Comparison of ENCODE assay signal across 23 cellular contexts in genomic region chr21:46131721-46132651, GRCh38. TPM values are rescaled to one million over a fixed set of nuclear protein-coding genes. Genes with fewer than 3 reads are reported as not detected.
DNase-seq lines count a peak whose midpoint lies in the region; ATAC-seq, FAIRE-seq and TF ChIP-seq lines count a peak whose summit lies in the region.
"Had no signal": no experiment of that assay in that cellular context is flagged by ENCODE, and none has a peak within 500 bp of the region (broad histone marks: within the 10 kb centered on the region; RNA-seq: fewer than 3 reads in every experiment).

No MANE protein-coding gene starts in this region.

- no peak overlapping the region for H4K8ac ChIP-seq in IMR-90 (ENCODE audit: low read depth in 2 of 2, low read length in 2 of 2)
- no peak overlapping the region for H4K8ac ChIP-seq in H1 (ENCODE audit: extremely low read depth, insufficient read depth, low read length)

- H3K14ac ChIP-seq in IMR-90 (replicated peaks; ENCODE audit: low read depth, low read length) (no peak overlapping the region), H1 (ENCODE audit: insufficient read length) (no peak overlapping the region)

- no peak for DNase-seq in IMR-90
- no peak for DNase-seq in H1 (ENCODE audit: low read depth in 1 of 2, low spot score in 2 of 2)
- DNase-seq in left lung = peak in 1 of 2 donors; percentile 81
- DNase-seq in psoas muscle = peak; percentile 18 to 48
- DNase-seq in OCI-M2 (lab: John Stamatoyannopoulos, UW; ENCODE audit: unreplicated experiment) = no peak
- no peak for DNase-seq in activated CD4-positive, alpha-beta T cell treated with anti-CD3 and anti-CD28 coated beads for 48 hours
- no peak for DNase-seq in NCI-H2171 treated with DMSO at 0.1 percent for 48 hours (lab: John Stamatoyannopoulos, UW)
- DNase-seq: Calu3, DMS53, EL, GOT3, KBM-7, NCI-H1105, NCI-H187, NCI-H2107, NCI-H2227 treated with DMSO at 0.1 percent for 48 hours, NCI-H524 had no signal

- H3K9me3 ChIP-seq in IMR-90 (ENCODE audit: control insufficient read depth, insufficient read depth, low read length) (no peaks in the 10 kb centered on the region), H1 (ENCODE audit: insufficient read depth in 2 of 2, low read depth in 1 of 2, low read length in 1 of 2) (no peaks in the 10 kb centered on the region; a peak in 1 of 4 replicates), left lung (no peaks in the 10 kb centered on the region), psoas muscle (no peaks in the 10 kb centered on the region)
- H3K9me3 ChIP-seq: BLaER1 treated with 17β-estradiol and CSF1 and Interleukin-3, amounts not matched to agents 10 nM and 100 nM had no signal

- H3K18ac ChIP-seq in IMR-90 (ENCODE audit: low read depth, low read length) = no peak overlapping the region
- no peak overlapping the region for H3K18ac ChIP-seq in H1 (ENCODE audit: extremely low read depth, low read length)

- H3K4me2 ChIP-seq in IMR-90 (ENCODE audit: low read depth, low read length) (no peak overlapping the region), H1 (ENCODE audit: insufficient read depth in 1 of 2, low read depth in 2 of 2, low read length in 2 of 2) (no peak overlapping the region)
- H3K4me2 ChIP-seq: BLaER1 treated with 17β-estradiol and CSF1 and Interleukin-3, amounts not matched to agents 10 nM and 100 nM had no signal

- H2BK20ac ChIP-seq in IMR-90 (ENCODE audit: low read depth, low read length) = no peak overlapping the region
- no peak overlapping the region for H2BK20ac ChIP-seq in H1 (ENCODE audit: low read length)

- H2BK12ac ChIP-seq in H1 (ENCODE audit: low read depth, low read length) = peak overlapping the region; percentile 75; the same call in 1 of the 2 replicates

- TF ChIP-seq EP300 in H1 (IDR thresholded peaks at IDR 0.05; ENCODE audit: borderline replicate concordance in 1 of 2, low read depth in 2 of 2, low read length in 2 of 2) = no peak

- no peak overlapping the region for H3K4ac ChIP-seq in IMR-90 (ENCODE audit: low read depth, low read length)
- no peak overlapping the region for H3K4ac ChIP-seq in H1 (replicated peaks; ENCODE audit: insufficient read length, low read depth, low read length)

- peaks cover 6% of the 10 kb centered on the region; the same call in 1 of the 2 replicates for H3K9me1 ChIP-seq in IMR-90 (ENCODE audit: insufficient read depth, low read length)

- TF ChIP-seq RAD21 in IMR-90 (IDR thresholded peaks at IDR 0.05; ENCODE audit: low read length) (no peak), H1 (IDR thresholded peaks at IDR 0.05 in 1 of 2, conservative IDR thresholded peaks at IDR 0.05 in 1 of 2; ENCODE audit: low read depth in 2 of 2, low read length in 2 of 2) (no peak)

- H2BK15ac ChIP-seq in IMR-90 (ENCODE audit: low read depth, low read length) (no peak overlapping the region), H1 (ENCODE audit: low read length) (no peak overlapping the region)

- peak overlapping the region; percentile 5 for H2AK9ac ChIP-seq in IMR-90 (replicated peaks; ENCODE audit: low read depth, low read length, poor library complexity)

- CTCF ChIA-PET in IMR-90 (lab: Yijun Ruan, JAX) = no interaction called here
- CTCF ChIA-PET in H1 (lab: Charles Lee; ENCODE audit: partially characterized antibody) = interaction anchor here (0.5 kb wide), 1 partner anchor 195 kb away, joined by 3 read pairs; no protein-coding TSS in a partner anchor

- H2BK120ac ChIP-seq in IMR-90 (ENCODE audit: low read depth, low read length) = no peak overlapping the region
- no peak overlapping the region for H2BK120ac ChIP-seq in H1 (replicated peaks; ENCODE audit: low read depth, low read length)

- TF ChIP-seq CTCF in IMR-90 (conservative IDR thresholded peaks at IDR 0.05; ENCODE audit: low read depth, low read length) = no peak
- TF ChIP-seq CTCF in H1 (IDR thresholded peaks at IDR 0.05; ENCODE audit: control extremely low read depth in 1 of 3, insufficient read depth in 1 of 3, low read depth in 1 of 3, low read length in 3 of 3) = no peak
- TF ChIP-seq CTCF in left lung (IDR thresholded peaks at IDR 0.05) = no peak
- no peak for TF ChIP-seq CTCF in psoas muscle (IDR thresholded peaks at IDR 0.05)

- H4K91ac ChIP-seq in IMR-90 (ENCODE audit: insufficient read depth, low read depth, low read length) = no peak overlapping the region
- H4K91ac ChIP-seq in H1 (replicated peaks; ENCODE audit: insufficient read length, low read length) = no peak overlapping the region

- 93% methylated on average over 57 of the region's 89 CpGs; no CpG with 5 or more reads in 1 of the 2 experiments for WGBS in IMR-90 (ENCODE audit: extremely low coverage in 2 of 2, insufficient read length in 1 of 2), 2 experiments
- 95% methylated on average over 72 of the region's 89 CpGs; no CpG with 5 or more reads in 1 of the 2 experiments for WGBS in H1 (ENCODE audit: extremely low coverage in 1 of 2, insufficient coverage in 1 of 2, insufficient read length in 1 of 2, insufficient replicate concordance in 2 of 2, low coverage in 1 of 2, low lambda C conversion rate in 2 of 2, missing lambda C conversion rate in 1 of 2), 2 experiments
- WGBS in psoas muscle, 3 donors = 91 to 92% (median 91%) methylated on average over 86 to 89 of the region's 89 CpGs

- H3K4me1 ChIP-seq in IMR-90 (ENCODE audit: control insufficient read depth, insufficient read depth, low read length) = no peaks in the 10 kb centered on the region
- H3K4me1 ChIP-seq in H1 (replicated peaks in 1 of 4; ENCODE audit: control insufficient read depth in 3 of 4, insufficient read depth in 4 of 4, low read length in 3 of 4) = peaks cover 0 to 16% (median 0%) of the 10 kb centered on the region in 4 experiments; a peak in 2 of 7 replicates
- no peaks in the 10 kb centered on the region for H3K4me1 ChIP-seq in left lung
- no peaks in the 10 kb centered on the region for H3K4me1 ChIP-seq in psoas muscle

- POLR2A ChIA-PET in IMR-90 (lab: Charles Lee; ENCODE audit: unreplicated experiment) (no interaction called here), H1 (lab: Charles Lee; ENCODE audit: partially characterized antibody) (interaction anchor here (0.8 to 1.5 kb wide), 3 partner anchors 22 to 152 kb away, joined by 3 to 5 read pairs (median 4); no protein-coding TSS in a partner anchor)

- TF ChIP-seq POLR2A in IMR-90 (IDR thresholded peaks at IDR 0.05; ENCODE audit: low read depth, low read length) = no peak
- TF ChIP-seq POLR2A in H1 (IDR thresholded peaks at IDR 0.05; ENCODE audit: control extremely low read depth in 1 of 2, low read depth in 2 of 2, low read length in 2 of 2) = no peak

- FAIRE-seq in H1 (lab: Jason Lieb, UNC) = no peak
- FAIRE-seq: GM12891 had no signal

- H2BK5ac ChIP-seq in IMR-90 (ENCODE audit: low read depth, low read length, poor library complexity, severe bottlenecking) (no peak overlapping the region), H1 (ENCODE audit: low read depth, low read length) (peak overlapping the region; percentile 60; the same call in 1 of the 2 replicates)

- H2AK5ac ChIP-seq in IMR-90 (ENCODE audit: low read depth, low read length) (no peak overlapping the region), H1 (ENCODE audit: low read depth, low read length) (no peak overlapping the region)

- dilution Hi-C loops in IMR-90 (cut with HindIII; ENCODE audit: low sequenced_read_pairs, unreplicated experiment) = no loop called here

- H3K56ac ChIP-seq in IMR-90 (ENCODE audit: extremely low read depth, insufficient read depth, low read length) (no peak overlapping the region), H1 (replicated peaks; ENCODE audit: insufficient read length, low read depth, low read length) (no peak overlapping the region)

- H3K9ac ChIP-seq in IMR-90 (ENCODE audit: low read depth, low read length) (no peak overlapping the region), H1 (replicated peaks in 1 of 4; ENCODE audit: extremely low read depth in 1 of 4, low read depth in 3 of 4, low read length in 3 of 4) (no peak overlapping the region)
- H3K9ac ChIP-seq: BLaER1 treated with 17β-estradiol and CSF1 and Interleukin-3, amounts not matched to agents 10 nM and 100 nM had no signal

- no peak overlapping the region for H3K27ac ChIP-seq in IMR-90 (ENCODE audit: insufficient read depth, low read length)
- no peak overlapping the region for H3K27ac ChIP-seq in H1 (ENCODE audit: low read depth, low read length)
- H3K27ac ChIP-seq in left lung = no peak overlapping the region
- no peak overlapping the region for H3K27ac ChIP-seq in psoas muscle
- H3K27ac ChIP-seq: BLaER1 treated with 17β-estradiol and CSF1 and Interleukin-3, amounts not matched to agents 10 nM and 100 nM had no signal

- peaks cover 4% of the 10 kb centered on the region; the same call in 1 of the 2 replicates for H3K23me2 ChIP-seq in H1 (ENCODE audit: low read depth, low read length)

- H2AFZ ChIP-seq in IMR-90 (replicated peaks; ENCODE audit: low read length, poor library complexity) (peak overlapping the region; percentile 74), H1 (ENCODE audit: low read length) (no peak overlapping the region)

- H4K20me1 ChIP-seq in IMR-90 (ENCODE audit: insufficient read depth, low read length) (peaks cover 81% of the 10 kb centered on the region), H1 (replicated peaks in 1 of 2; ENCODE audit: control insufficient read depth in 1 of 2, insufficient read depth in 2 of 2, low read length in 2 of 2) (peaks cover 0 to 4% of the 10 kb centered on the region in 2 experiments)

- H3K36me3 ChIP-seq in IMR-90 (ENCODE audit: control insufficient read depth, insufficient read depth, low read length) (peaks cover 50% of the 10 kb centered on the region; the same call in 1 of the 2 replicates), H1 (ENCODE audit: control insufficient read depth in 2 of 4, insufficient read depth in 4 of 4, low read length in 3 of 4) (peaks cover 0 to 4% (median under 1%) of the 10 kb centered on the region in 4 experiments; a peak in 2 of 8 replicates), left lung (peaks cover 0 to 13% of the 10 kb centered on the region in 2 donors), psoas muscle (ENCODE audit: insufficient read depth in 1 of 2, low read depth in 1 of 2) (no peaks in the 10 kb centered on the region)
- H3K36me3 ChIP-seq: BLaER1 treated with 17β-estradiol and CSF1 and Interleukin-3, amounts not matched to agents 10 nM and 100 nM had no signal

- in situ Hi-C loops in IMR-90 (cut with MboI; ENCODE audit: low sequenced_read_pairs) = no loop called here

- H3K4me3 ChIP-seq in IMR-90 (ENCODE audit: insufficient read depth, low read depth, low read length) (no peak overlapping the region), H1 (ENCODE audit: extremely low read depth in 1 of 4, insufficient read depth in 2 of 4, low read depth in 3 of 4, low read length in 4 of 4) (no peak overlapping the region), left lung (no peak overlapping the region), psoas muscle (no peak overlapping the region)
- H3K4me3 ChIP-seq: BLaER1 treated with 17β-estradiol and CSF1 and Interleukin-3, amounts not matched to agents 10 nM and 100 nM had no signal

- H3K79me2 ChIP-seq in H1 (ENCODE audit: control insufficient read depth in 1 of 2, insufficient read depth in 2 of 2, low read length in 2 of 2) = no peaks in the 10 kb centered on the region

- intact Hi-C loops in IMR-90 (cut with micrococcal nuclease) = no loop called here
- intact Hi-C loops in left lung (cut with DNase I) = no loop called here
- intact Hi-C loops in psoas muscle (cut with DNase I) = no loop called here

- H3K23ac ChIP-seq in IMR-90 (ENCODE audit: low read depth, low read length) = no peak overlapping the region
- H3K23ac ChIP-seq in H1 (ENCODE audit: insufficient read length) = no peak overlapping the region

- TSS peak; percentile 93 for BruUV-seq in IMR-90 (replicated peaks; lab: Mats Ljungman, UMichigan)

- H3K79me1 ChIP-seq in IMR-90 (ENCODE audit: low read depth in 1 of 2, low read length in 2 of 2) = peaks cover 0 to 30% of the 10 kb centered on the region in 2 experiments; a peak in 2 of 4 replicates
- no peaks in the 10 kb centered on the region for H3K79me1 ChIP-seq in H1 (ENCODE audit: low read depth, low read length)

- peak; percentile 4 for ATAC-seq in IMR-90 (ENCODE audit: low read depth)
- ATAC-seq in left lung = peak; percentile 5
- peak in 3 of 4 donors; percentile 4 to 16 (median 4) for ATAC-seq in psoas muscle
- ATAC-seq in GM18520 (IDR thresholded peaks at IDR 0.05; ENCODE audit: unreplicated experiment) = no peak
- ATAC-seq: CD8-positive, alpha-beta T cell; Panc1 had no signal

- no peak overlapping the region for H4K5ac ChIP-seq in IMR-90 (ENCODE audit: low read depth, low read length)
- no peak overlapping the region for H4K5ac ChIP-seq in H1 (ENCODE audit: insufficient read length, low read depth, low read length)

- no peaks in the 10 kb centered on the region for H3K27me3 ChIP-seq in IMR-90 (ENCODE audit: control insufficient read depth, insufficient read depth, low read length)
- no peaks in the 10 kb centered on the region for H3K27me3 ChIP-seq in H1 (replicated peaks in 1 of 4; ENCODE audit: control insufficient read depth in 3 of 4, extremely low read depth in 1 of 4, insufficient read depth in 3 of 4, low read length in 3 of 4)
- peaks cover 0 to 8% of the 10 kb centered on the region in 2 donors for H3K27me3 ChIP-seq in left lung
- H3K27me3 ChIP-seq in psoas muscle (ENCODE audit: insufficient read depth in 3 of 3, low read length in 2 of 3) = no peaks in the 10 kb centered on the region

RNA-seq across cellular contexts. Expression of gene FTCD, which starts 23.4 kb away (rescaled TPM):
- total RNA-seq in IMR-90 (2012; rRNA removed) (not detected in 2 replicates), left lung (under 1 TPM; 0.29 to 0.38 TPM), psoas muscle (1 to 10 TPM in 1 of 4 donors, under 1 TPM in 1, not detected in 2; 0.16 to 2.0 TPM)
- polyA plus RNA-seq in IMR-90 (2012; rRNA removed) (0.19 and 0.55 TPM in 2 replicates), H1 (2011; rRNA removed) (4.9 and 7.3 TPM in 2 replicates), psoas muscle (under 1 TPM in 2 of 3 donors, not detected in 1; 0.03 to 0.09 TPM)
- polyA plus RNA-seq in IMR-90 (2012; cell fraction: cytosol; rRNA removed) = 0.16 and 0.28 TPM in 2 replicates
- polyA plus RNA-seq in IMR-90 (2012; cell fraction: nucleus; rRNA removed; ENCODE audit: low replicate concordance) = 2.0 and 4.9 TPM in 2 replicates
- 3.3 and 6.0 TPM in 2 replicates for total RNA-seq in H1 (2021; fragmentation: NEBNext Ultra II Directional; extraction: Animal tissue kit (Norgen Biotek cat#: 25700))
- 5.2 TPM for polyA plus RNA-seq in H1 (2011; cell fraction: cytosol; rRNA removed)
- polyA plus RNA-seq in H1 (2011; cell fraction: nucleus; rRNA removed) = 21.4 TPM
- polyA plus RNA-seq in H1 (2012, experiment 1 of 2) = 5.9 to 9.8 TPM (median 7.8 TPM) in 4 replicates
- polyA plus RNA-seq in H1 (2012, experiment 2 of 2) = 2.3 TPM
- 3.9 TPM for polyA plus RNA-seq in H1 (2013, experiment 1 of 2)
- 4.0 TPM for polyA plus RNA-seq in H1 (2013, experiment 2 of 2)
- 3.0 and 4.7 TPM in 2 replicates for polyA minus RNA-seq in H1 (2011; rRNA and poly(A)+ RNA removed)
- 6.4 TPM for polyA minus RNA-seq in H1 (2011; cell fraction: cytosol; rRNA and poly(A)+ RNA removed)
- 6.1 TPM for polyA minus RNA-seq in H1 (2011; cell fraction: nucleus; rRNA and poly(A)+ RNA removed)
- total RNA-seq: SK-MEL-5 had no signal

RNA-seq across cellular contexts. Expression of gene COL6A2, which starts 34.1 kb away (rescaled TPM):
- total RNA-seq in IMR-90 (2012; rRNA removed) (208 and 222 TPM in 2 replicates), left lung (100 to 1,000 TPM; 405 to 474 TPM), psoas muscle (100 to 1,000 TPM in 2 of 4 donors, 10 to 100 TPM in 2; 56.2 to 122 (median 90.4) TPM)
- polyA plus RNA-seq in IMR-90 (2012; rRNA removed) (1,065 and 1,165 TPM in 2 replicates), H1 (2011; rRNA removed) (60.1 and 79.2 TPM in 2 replicates), psoas muscle (10 to 100 TPM; 29.8 to 58.8 (median 47.1) TPM)
- polyA plus RNA-seq in IMR-90 (2012; cell fraction: cytosol; rRNA removed) = 753 and 1,846 TPM in 2 replicates
- 2,830 and 5,552 TPM in 2 replicates for polyA plus RNA-seq in IMR-90 (2012; cell fraction: nucleus; rRNA removed; ENCODE audit: low replicate concordance)
- total RNA-seq in H1 (2021; fragmentation: NEBNext Ultra II Directional; extraction: Animal tissue kit (Norgen Biotek cat#: 25700)) = 60.6 and 62.7 TPM in 2 replicates
- polyA plus RNA-seq in H1 (2011; cell fraction: cytosol; rRNA removed) = 60.4 TPM
- 219 TPM for polyA plus RNA-seq in H1 (2011; cell fraction: nucleus; rRNA removed)
- polyA plus RNA-seq in H1 (2012, experiment 1 of 2) = 38.8 to 78.4 TPM (median 69.6 TPM) in 4 replicates
- 41.6 TPM for polyA plus RNA-seq in H1 (2012, experiment 2 of 2)
- polyA plus RNA-seq in H1 (2013, experiment 1 of 2) = 99.7 TPM
- polyA plus RNA-seq in H1 (2013, experiment 2 of 2) = 84.9 TPM
- polyA minus RNA-seq in H1 (2011; rRNA and poly(A)+ RNA removed) = 14.9 and 16.7 TPM in 2 replicates
- polyA minus RNA-seq in H1 (2011; cell fraction: cytosol; rRNA and poly(A)+ RNA removed) = 30.5 TPM
- polyA minus RNA-seq in H1 (2011; cell fraction: nucleus; rRNA and poly(A)+ RNA removed) = 40.6 TPM

RNA-seq across cellular contexts. Expression of gene SPATC1L, which starts 52.3 kb away (rescaled TPM):
- 3.1 and 3.8 TPM in 2 replicates for total RNA-seq in IMR-90 (2012; rRNA removed)
- polyA plus RNA-seq in IMR-90 (2012; rRNA removed) = 17.2 and 23.4 TPM in 2 replicates
- polyA plus RNA-seq in IMR-90 (2012; cell fraction: cytosol; rRNA removed) = 28.0 and 38.2 TPM in 2 replicates
- polyA plus RNA-seq in IMR-90 (2012; cell fraction: nucleus; rRNA removed; ENCODE audit: low replicate concordance) = 19.7 and 57.2 TPM in 2 replicates
- total RNA-seq in H1 (2021; fragmentation: NEBNext Ultra II Directional; extraction: Animal tissue kit (Norgen Biotek cat#: 25700)) = 49.4 and 50.0 TPM in 2 replicates
- polyA plus RNA-seq in H1 (2011; rRNA removed) = 24.9 and 44.8 TPM in 2 replicates
- 16.4 TPM for polyA plus RNA-seq in H1 (2011; cell fraction: cytosol; rRNA removed)
- 43.3 TPM for polyA plus RNA-seq in H1 (2011; cell fraction: nucleus; rRNA removed)
- 38.0 to 56.9 TPM (median 53.3 TPM) in 4 replicates for polyA plus RNA-seq in H1 (2012, experiment 1 of 2)
- polyA plus RNA-seq in H1 (2012, experiment 2 of 2) = 50.4 TPM
- polyA plus RNA-seq in H1 (2013, experiment 1 of 2) = 48.1 TPM
- polyA plus RNA-seq in H1 (2013, experiment 2 of 2) = 48.0 TPM
- 6.2 and 7.1 TPM in 2 replicates for polyA minus RNA-seq in H1 (2011; rRNA and poly(A)+ RNA removed)
- polyA minus RNA-seq in H1 (2011; cell fraction: cytosol; rRNA and poly(A)+ RNA removed) = 30.3 TPM
- 21.2 TPM for polyA minus RNA-seq in H1 (2011; cell fraction: nucleus; rRNA and poly(A)+ RNA removed)
- 10 to 100 TPM in 1 of 2 donors, 1 to 10 TPM in 1; 5.0 to 10.3 TPM for total RNA-seq in left lung
- total RNA-seq in psoas muscle = 1 to 10 TPM; 1.9 to 4.6 (median 3.2) TPM
- polyA plus RNA-seq in psoas muscle = 1 to 10 TPM; 3.7 to 6.0 (median 4.6) TPM

Comparison
In these comparisons a context has a peak if more than half of its experiments do, and no peak if none do; other contexts are left out.
1. DNase-seq: peak in psoas muscle (2 of 2); none in IMR-90 (single experiment), H1 (0 of 2), OCI-M2 (single experiment), activated CD4-positive, alpha-beta T cell treated with anti-CD3 and anti-CD28 coated beads for 48 hours (single experiment) and NCI-H2171 treated with DMSO at 0.1 percent for 48 hours (single experiment).